In the genomic region with DNA sequence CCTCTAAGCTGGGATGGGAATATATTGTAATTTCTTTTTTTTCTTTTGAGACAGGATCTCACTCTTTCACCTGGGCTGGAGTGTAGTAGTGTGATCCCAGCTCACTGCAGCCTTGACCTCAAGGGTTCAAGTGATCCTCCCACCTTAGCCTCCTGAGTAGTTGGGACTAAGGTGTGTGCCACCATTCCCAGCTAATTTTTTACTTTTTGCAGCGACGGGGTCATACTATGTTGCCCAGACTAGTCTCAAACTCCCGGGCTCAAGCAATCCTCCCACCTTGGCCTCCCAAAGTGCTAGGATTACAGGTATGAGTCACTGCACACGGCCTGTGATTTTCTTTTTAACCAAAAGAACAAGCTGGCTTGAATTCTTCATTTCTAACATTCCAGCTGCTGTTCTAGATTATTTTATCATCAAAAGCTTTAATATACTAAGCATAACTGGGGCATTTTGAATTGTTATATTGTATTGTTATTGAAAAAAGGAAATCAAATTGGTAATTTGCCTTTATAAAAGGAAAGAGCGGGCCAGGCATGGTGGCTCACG, we compare ENCODE assay signal across 15 cellular contexts.
"Had no signal": no experiment of that assay in that cellular context is flagged by ENCODE, and none has a peak within 500 bp of the region (broad histone marks: within the 10 kb centered on the region; RNA-seq: fewer than 3 reads in every experiment).

No MANE protein-coding gene starts in this region.

- H3K27me3 ChIP-seq: right atrium auricular region, tibial nerve, vagina had no signal

- H3K27ac ChIP-seq: WERI-Rb-1 had no signal

- DNase-seq: activated CD4-positive, alpha-beta memory T cell treated with anti-CD3 and anti-CD28 coated beads, Interleukin-2, amount 10 ng/mL, durations not matched to agents 7 days and 5 days; activated CD4-positive, alpha-beta T cell treated with anti-CD3 and anti-CD28 coated beads for 36 hours; activated naive CD4-positive, alpha-beta T cell treated with anti-CD3 and anti-CD28 coated beads for 36 hours; central memory CD4-positive, alpha-beta T cell; dermis blood vessel endothelial cell; erythroblast; posterior cingulate gyrus; T-helper 9 cell; WERI-Rb-1 had no signal

- H3K36me3 ChIP-seq: right atrium auricular region had no signal

- FAIRE-seq: islet of Langerhans had no signal

- H3K4me3 ChIP-seq: right atrium auricular region, smooth muscle cell, tibial nerve, vagina had no signal

- H3K4me2 ChIP-seq: smooth muscle cell had no signal

- H3K9me3 ChIP-seq: right atrium auricular region, vagina had no signal

- ATAC-seq: activated CD4-positive, alpha-beta T cell treated with anti-CD3 and anti-CD28 coated beads for 36 hours; stimulated activated effector memory CD8-positive, alpha-beta T cell treated with anti-CD3 and anti-CD28 coated beads, Interleukin-12 subunit alpha, Interleukin-12 subunit beta, amount 100 ng/mL, for 72 hours had no signal
